Comparison of ENCODE assay signal across 14 cellular contexts in genomic region chr6:154766288-154766687, GRCh38. TPM values are rescaled to one million over a fixed set of nuclear protein-coding genes. Genes with fewer than 3 reads are reported as not detected.
DNase-seq lines count a peak whose midpoint lies in the region; ATAC-seq, FAIRE-seq and TF ChIP-seq lines count a peak whose summit lies in the region.
"Had no signal": no experiment of that assay in that cellular context is flagged by ENCODE, and none has a peak within 500 bp of the region (broad histone marks: within the 10 kb centered on the region; RNA-seq: fewer than 3 reads in every experiment).

No MANE protein-coding gene starts in this region.

- 61 to 64% methylated on average over 3 of the region's 3 CpGs for WGBS in pancreas, 2 donors

- no peaks in the 10 kb centered on the region for H3K27me3 ChIP-seq in pancreas
- H3K27me3 ChIP-seq: esophagus squamous epithelium had no signal

- intact Hi-C loops in Right ventricle myocardium inferior (cut with DNase I) (no loop called here), cardiac septum (cut with DNase I) (no loop called here), pancreas (cut with DNase I) (no loop called here)
- intact Hi-C loops in activated T-helper 2 cell treated with anti-CD3 and anti-CD28 coated beads, Interferon-gamma antibody, Interleukin-2, Interleukin-4, amounts not matched to agents 10 μg/mL and 5 μg/mL and 100 μg/mL, durations not matched to agents 14 hours and 24 hours and 36 hours (cut with micrococcal nuclease): no loop called here

- ATAC-seq in Right ventricle myocardium inferior (peak; percentile 50), HG03439 (IDR thresholded peaks at IDR 0.05; ENCODE audit: unreplicated experiment) (no peak), pancreas (no peak)

- no peak overlapping the region for H3K4me3 ChIP-seq in pancreas
- H3K4me3 ChIP-seq: esophagus squamous epithelium had no signal

- peak overlapping the region; percentile 75 for H3K27ac Mint-ChIP-seq in chondrocyte (ENCODE audit: unreplicated experiment)
- peak overlapping the region; percentile 75 for H3K27ac Mint-ChIP-seq in mesothelial cell of epicardium
- no peak overlapping the region for H3K27ac Mint-ChIP-seq in activated T-helper 2 cell treated with anti-CD3 and anti-CD28 coated beads, Interferon-gamma antibody, Interleukin-2, Interleukin-4, amounts not matched to agents 10 μg/mL and 5 μg/mL and 100 μg/mL, durations not matched to agents 14 hours and 24 hours and 36 hours
- H3K27ac Mint-ChIP-seq: dendritic cell treated with granulocyte-macrophage colony-stimulating factor and Interleukin-4, amounts not matched to agents 40 ng/mL and 50 ng/mL, for 4 days had no signal

- no peaks in the 10 kb centered on the region for H3K36me3 ChIP-seq in pancreas
- H3K36me3 ChIP-seq: esophagus squamous epithelium had no signal

- H3K27ac ChIP-seq in pancreas: no peak overlapping the region
- H3K27ac ChIP-seq: esophagus squamous epithelium had no signal

- H3K27me3 Mint-ChIP-seq in chondrocyte (ENCODE audit: low read depth): no peaks in the 10 kb centered on the region
- H3K27me3 Mint-ChIP-seq in mesothelial cell of epicardium (ENCODE audit: low read depth): no peaks in the 10 kb centered on the region
- no peaks in the 10 kb centered on the region for H3K27me3 Mint-ChIP-seq in activated T-helper 2 cell treated with anti-CD3 and anti-CD28 coated beads, Interferon-gamma antibody, Interleukin-2, Interleukin-4, amounts not matched to agents 10 μg/mL and 5 μg/mL and 100 μg/mL, durations not matched to agents 14 hours and 24 hours and 36 hours (ENCODE audit: low read depth)
- H3K27me3 Mint-ChIP-seq: dendritic cell treated with granulocyte-macrophage colony-stimulating factor and Interleukin-4, amounts not matched to agents 40 ng/mL and 50 ng/mL, for 4 days had no signal

- TF ChIP-seq CTCF in chondrocyte (IDR thresholded peaks at IDR 0.05) (no peak), mesothelial cell of epicardium (IDR thresholded peaks at IDR 0.05; ENCODE audit: unreplicated experiment) (no peak), pancreas (IDR thresholded peaks at IDR 0.05) (no peak)

- H3K9me3 ChIP-seq in pancreas: no peaks in the 10 kb centered on the region
- H3K9me3 ChIP-seq: esophagus squamous epithelium had no signal

- peaks cover 14 to 26% (median 22%) of the 10 kb centered on the region in 3 donors for H3K4me1 ChIP-seq in pancreas

- FAIRE-seq in pancreas (lab: Jason Lieb, UNC): no peak
- FAIRE-seq: HTR-8/SVneo had no signal

- H3K4me1 Mint-ChIP-seq in chondrocyte (ENCODE audit: low read depth) (peaks cover 64% of the 10 kb centered on the region), mesothelial cell of epicardium (peaks cover 43% of the 10 kb centered on the region)
- H3K4me1 Mint-ChIP-seq in activated T-helper 2 cell treated with anti-CD3 and anti-CD28 coated beads, Interferon-gamma antibody, Interleukin-2, Interleukin-4, amounts not matched to agents 10 μg/mL and 5 μg/mL and 100 μg/mL, durations not matched to agents 14 hours and 24 hours and 36 hours (ENCODE audit: low read depth): peaks cover 14% of the 10 kb centered on the region

- DNase-seq in Right ventricle myocardium inferior (ENCODE audit: missing footprints): no peak
- DNase-seq in cardiac septum (ENCODE audit: low spot score): no peak
- no peak for DNase-seq in chondrocyte (ENCODE audit: low spot score)
- no peak for DNase-seq in mesothelial cell of epicardium (ENCODE audit: low spot score in 2 of 2, unreplicated experiment in 2 of 2)
- DNase-seq in activated T-helper 2 cell treated with anti-CD3 and anti-CD28 coated beads, Interferon-gamma antibody, Interleukin-2, Interleukin-4, amounts not matched to agents 10 μg/mL and 5 μg/mL and 100 μg/mL, durations not matched to agents 14 hours and 24 hours and 36 hours (ENCODE audit: low spot score): no peak
- no peak for DNase-seq in pancreas
- no peak for DNase-seq in putamen (ENCODE audit: low spot score)
- DNase-seq: activated effector memory CD4-positive, alpha-beta T cell treated with Interleukin-2 at 50 U/mL for 16 hours; esophagus squamous epithelium; GF-D8; GOT3 had no signal

- no peaks in the 10 kb centered on the region for H3K9me3 Mint-ChIP-seq in chondrocyte (ENCODE audit: low read depth)
- H3K9me3 Mint-ChIP-seq in mesothelial cell of epicardium: no peaks in the 10 kb centered on the region
- no peaks in the 10 kb centered on the region for H3K9me3 Mint-ChIP-seq in activated T-helper 2 cell treated with anti-CD3 and anti-CD28 coated beads, Interferon-gamma antibody, Interleukin-2, Interleukin-4, amounts not matched to agents 10 μg/mL and 5 μg/mL and 100 μg/mL, durations not matched to agents 14 hours and 24 hours and 36 hours
- H3K9me3 Mint-ChIP-seq: dendritic cell treated with granulocyte-macrophage colony-stimulating factor and Interleukin-4, amounts not matched to agents 40 ng/mL and 50 ng/mL, for 4 days had no signal

- H3K36me3 Mint-ChIP-seq in chondrocyte (ENCODE audit: low read depth) (no peaks in the 10 kb centered on the region), mesothelial cell of epicardium (peaks cover 3% of the 10 kb centered on the region)
- H3K36me3 Mint-ChIP-seq in activated T-helper 2 cell treated with anti-CD3 and anti-CD28 coated beads, Interferon-gamma antibody, Interleukin-2, Interleukin-4, amounts not matched to agents 10 μg/mL and 5 μg/mL and 100 μg/mL, durations not matched to agents 14 hours and 24 hours and 36 hours (ENCODE audit: low read depth): peaks cover 20% of the 10 kb centered on the region

- no peak overlapping the region for H3K4me3 Mint-ChIP-seq in chondrocyte (ENCODE audit: unreplicated experiment)
- no peak overlapping the region for H3K4me3 Mint-ChIP-seq in mesothelial cell of epicardium
- H3K4me3 Mint-ChIP-seq in activated T-helper 2 cell treated with anti-CD3 and anti-CD28 coated beads, Interferon-gamma antibody, Interleukin-2, Interleukin-4, amounts not matched to agents 10 μg/mL and 5 μg/mL and 100 μg/mL, durations not matched to agents 14 hours and 24 hours and 36 hours (ENCODE audit: low read depth): no peak overlapping the region
- H3K4me3 Mint-ChIP-seq: dendritic cell treated with granulocyte-macrophage colony-stimulating factor and Interleukin-4, amounts not matched to agents 40 ng/mL and 50 ng/mL, for 4 days had no signal

RNA-seq across cellular contexts. Expression of gene SCAF8, which starts 33.1 kb away (rescaled TPM):
- total RNA-seq in Right ventricle myocardium inferior (47.4 TPM), cardiac septum (62.7 TPM), chondrocyte (36.3 to 36.7 TPM (median 36.7 TPM) in 3 replicates), mesothelial cell of epicardium (75.8 to 79.9 TPM (median 76.7 TPM) in 3 replicates), pancreas (10 to 100 TPM; 15.2 to 25.4 (median 18.2) TPM)
- 35.4 and 37.3 TPM in 2 replicates for total RNA-seq in activated T-helper 2 cell treated with anti-CD3 and anti-CD28 coated beads, Interferon-gamma antibody, Interleukin-2, Interleukin-4, amounts not matched to agents 10 μg/mL and 5 μg/mL and 100 μg/mL, durations not matched to agents 14 hours and 24 hours and 36 hours
- 10 to 100 TPM in 1 of 2 donors, 1 to 10 TPM in 1; 8.3 to 10.2 TPM for polyA plus RNA-seq in pancreas
